9 cellular contexts compared by ENCODE assay signal in genomic region chr12:110270125-110270962, GRCh38. TPM values are rescaled to one million over a fixed set of nuclear protein-coding genes. Genes with fewer than 3 reads are reported as not detected.
DNase-seq lines count a peak whose midpoint lies in the region; ATAC-seq and TF ChIP-seq lines count a peak whose summit lies in the region.
"Had no signal": no experiment of that assay in that cellular context is flagged by ENCODE, and none has a peak within 500 bp of the region (broad histone marks: within the 10 kb centered on the region; RNA-seq: fewer than 3 reads in every experiment).

No MANE protein-coding gene starts in this region.

- CTCF ChIA-PET in SK-N-SH (lab: Yijun Ruan, JAX), result interaction anchor here (1.4 kb wide), 1 partner anchor 10 kb away, joined by 12 read pairs; the partner anchor contains the start of gene ATP2A2

- H3K4me2 ChIP-seq in SK-N-SH, result peak overlapping the region; percentile 82

- ATAC-seq in left cardiac atrium (peak; percentile 74 to 75), HG02623 (IDR thresholded peaks at IDR 0.05; ENCODE audit: unreplicated experiment) (no peak)

- no peak for TF ChIP-seq POLR2A in spleen (IDR thresholded peaks at IDR 0.05)

- H3K79me2 ChIP-seq in SK-N-SH (ENCODE audit: insufficient read depth), result no peaks in the 10 kb centered on the region

- H2AFZ ChIP-seq in SK-N-SH (ENCODE audit: low read depth), result peak overlapping the region; percentile 59

- 5% methylated on average over 5 of the region's 5 CpGs for WGBS in SK-N-SH (ENCODE audit: low lambda C conversion rate)
- 65 to 81% (median 70%) methylated on average over 5 of the region's 5 CpGs for WGBS in spleen, 5 donors

- H3K9me3 ChIP-seq in SK-N-SH, result no peaks in the 10 kb centered on the region
- H3K9me3 ChIP-seq in spleen, result no peaks in the 10 kb centered on the region

- H3K27me3 ChIP-seq in SK-N-SH (ENCODE audit: insufficient read depth) (no peaks in the 10 kb centered on the region), spleen (replicated peaks in 1 of 7) (no peaks in the 10 kb centered on the region)

- intact Hi-C loops in left cardiac atrium (cut with DNase I), result no loop called here
- intact Hi-C loops in spleen (cut with DNase I; ENCODE audit: low total_unique reads), result no loop called here

- no peaks in the 10 kb centered on the region for H3K36me3 ChIP-seq in SK-N-SH (replicated peaks in 1 of 2; ENCODE audit: control insufficient read depth in 1 of 2, insufficient read depth in 2 of 2, low read length in 1 of 2)
- no peaks in the 10 kb centered on the region for H3K36me3 ChIP-seq in spleen

- TF ChIP-seq RAD21 in SK-N-SH (IDR thresholded peaks at IDR 0.05; ENCODE audit: low read length), result 0 out of 2 replicates have a peak, but pooled peaks have one; percentile 6

- H3K9me2 ChIP-seq in SK-N-SH, result no peaks in the 10 kb centered on the region

- peaks cover 26 to 49% of the 10 kb centered on the region in 2 experiments for H3K4me1 ChIP-seq in SK-N-SH (ENCODE audit: control insufficient read depth in 1 of 2, insufficient read depth in 2 of 2, low read depth in 1 of 2, low read length in 1 of 2)
- H3K4me1 ChIP-seq in spleen, result peaks cover 0 to 21% (median 4%) of the 10 kb centered on the region in 6 donors

- H3F3A ChIP-seq in SK-N-SH (replicated peaks; ENCODE audit: insufficient read depth), result peaks cover 27% of the 10 kb centered on the region

- no peak for TF ChIP-seq EP300 in SK-N-SH (IDR thresholded peaks at IDR 0.05; ENCODE audit: borderline replicate concordance in 1 of 2, low read depth in 1 of 2, low read length in 1 of 2)

- peak overlapping the region; percentile 73 to 92 for H3K27ac ChIP-seq in SK-N-SH (ENCODE audit: low read depth in 2 of 2, low read length in 1 of 2)
- peak overlapping the region; percentile 22 for H3K27ac ChIP-seq in substantia nigra (ENCODE audit: low read depth, low read length, poor library complexity, severe bottlenecking)
- H3K27ac ChIP-seq in spleen, result no peak overlapping the region
- H3K27ac ChIP-seq: 22Rv1 had no signal

- POLR2A ChIA-PET in SK-N-SH (lab: Yijun Ruan, JAX), result interaction anchor here (0.5 to 1.9 kb wide), 4 partner anchors 10 to 107 kb away, joined by 3 to 18 read pairs (median 3); partner anchors contain the start of gene ATP2A2

- H3K4me3 ChIP-seq in SK-N-SH (ENCODE audit: low read depth in 2 of 2, low read length in 1 of 2) (no peak overlapping the region; a peak in 1 of 4 replicates), spleen (no peak overlapping the region)

- H4K20me1 ChIP-seq in SK-N-SH (ENCODE audit: insufficient read depth), result no peaks in the 10 kb centered on the region

- DNase-seq in DMS79 treated with DMSO at 0.1 percent for 48 hours (lab: John Stamatoyannopoulos, UW), result peak; percentile 61
- DNase-seq in DMS79 (lab: John Stamatoyannopoulos, UW), result no peak
- DNase-seq in SK-N-SH, result peak; percentile 64
- DNase-seq in left cardiac atrium, result peak; percentile 51
- peak in 5 of 49 donors; percentile 6 to 82 (median 20) for DNase-seq in substantia nigra (lab: John Stamatoyannopoulos, UW)
- no peak for DNase-seq in RKO (ENCODE audit: low spot score)
- no peak for DNase-seq in spleen

- H3K9ac ChIP-seq in SK-N-SH, result peak overlapping the region; percentile 63; the same call in 1 of the 2 replicates

- TF ChIP-seq CTCF in SK-N-SH (IDR thresholded peaks at IDR 0.05) (no peak), spleen (IDR thresholded peaks at IDR 0.05 in 8 of 11, conservative IDR thresholded peaks at IDR 0.05 in 3 of 11) (no peak)

TF ChIP-seq in SK-N-SH, 30 proteins besides CTCF, POLR2A, EP300 and RAD21 (continues in another document):
- TF ChIP-seq ELF1 (IDR thresholded peaks at IDR 0.05) (no peak), RXRA (IDR thresholded peaks at IDR 0.05; ENCODE audit: borderline replicate concordance, low read depth) (no peak), NFIC (IDR thresholded peaks at IDR 0.05; ENCODE audit: borderline replicate concordance) (peak; percentile 82), MXI1 (IDR thresholded peaks at IDR 0.05; ENCODE audit: low read depth, low read length) (no peak), FOXJ3 (CRISPR knock-in tag; IDR thresholded peaks at IDR 0.05) (no peak), MEF2A (IDR thresholded peaks at IDR 0.05; ENCODE audit: borderline replicate concordance, low read depth) (no peak), REST (IDR thresholded peaks at IDR 0.05; ENCODE audit: low read depth, low read length) (no peak), EZH2phosphoT487 (IDR thresholded peaks at IDR 0.05; ENCODE audit: borderline replicate concordance, low read depth) (no peak), CHD2 (IDR thresholded peaks at IDR 0.05; ENCODE audit: low read length, partially characterized antibody) (peak; percentile 4), FOXM1 (IDR thresholded peaks at IDR 0.05; ENCODE audit: low read depth) (no peak), IRF3 (IDR thresholded peaks at IDR 0.05; ENCODE audit: low read depth, low read length) (no peak), TCF12 (IDR thresholded peaks at IDR 0.05) (peak; percentile 65), RCOR1 (IDR thresholded peaks at IDR 0.05; ENCODE audit: low read length) (no peak; the same call in 1 of the 2 replicates), SIN3A (IDR thresholded peaks at IDR 0.05; ENCODE audit: borderline replicate concordance, low read depth, low read length) (no peak), TAF1 (IDR thresholded peaks at IDR 0.05; ENCODE audit: borderline replicate concordance, low read depth, low read length) (no peak)
- TF ChIP-seq, protein P1, sequence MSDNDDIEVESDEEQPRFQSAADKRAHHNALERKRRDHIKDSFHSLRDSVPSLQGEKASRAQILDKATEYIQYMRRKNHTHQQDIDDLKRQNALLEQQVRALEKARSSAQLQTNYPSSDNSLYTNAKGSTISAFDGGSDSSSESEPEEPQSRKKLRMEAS (IDR thresholded peaks at IDR 0.05; ENCODE audit: low read depth), result peak; percentile 30; the same call in 1 of the 2 replicates
- TF ChIP-seq, protein P2, sequence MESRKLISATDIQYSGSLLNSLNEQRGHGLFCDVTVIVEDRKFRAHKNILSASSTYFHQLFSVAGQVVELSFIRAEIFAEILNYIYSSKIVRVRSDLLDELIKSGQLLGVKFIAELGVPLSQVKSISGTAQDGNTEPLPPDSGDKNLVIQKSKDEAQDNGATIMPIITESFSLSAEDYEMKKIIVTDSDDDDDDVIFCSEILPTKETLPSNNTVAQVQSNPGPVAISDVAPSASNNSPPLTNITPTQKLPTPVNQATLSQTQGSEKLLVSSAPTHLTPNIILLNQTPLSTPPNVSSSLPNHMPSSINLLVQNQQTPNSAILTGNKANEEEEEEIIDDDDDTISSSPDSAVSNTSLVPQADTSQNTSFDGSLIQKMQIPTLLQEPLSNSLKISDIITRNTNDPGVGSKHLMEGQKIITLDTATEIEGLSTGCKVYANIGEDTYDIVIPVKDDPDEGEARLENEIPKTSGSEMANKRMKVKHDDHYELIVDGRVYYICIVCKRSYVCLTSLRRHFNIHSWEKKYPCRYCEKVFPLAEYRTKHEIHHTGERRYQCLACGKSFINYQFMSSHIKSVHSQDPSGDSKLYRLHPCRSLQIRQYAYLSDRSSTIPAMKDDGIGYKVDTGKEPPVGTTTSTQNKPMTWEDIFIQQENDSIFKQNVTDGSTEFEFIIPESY (IDR thresholded peaks at IDR 0.05; ENCODE audit: borderline replicate concordance, low read depth), result no peak

RNA-seq across cellular contexts. Expression of gene ATP2A2, which starts 10.7 kb away (rescaled TPM):
- polyA plus RNA-seq in SK-N-SH (2012; rRNA removed) (83.9 and 120 TPM in 2 replicates), spleen (10 to 100 TPM in 2 of 3 donors, 1 to 10 TPM in 1; 7.8 to 18.4 (median 12.3) TPM)
- 87.4 and 103 TPM in 2 replicates for polyA plus RNA-seq in SK-N-SH (2012; cell fraction: cytosol; rRNA removed)
- 150 and 219 TPM in 2 replicates for polyA plus RNA-seq in SK-N-SH (2012; cell fraction: nucleus; rRNA removed)
- total RNA-seq in left cardiac atrium (1,000 to 10,000 TPM; 2,696 to 3,455 TPM), spleen (100 to 1,000 TPM in 6 of 7 donors, 10 to 100 TPM in 1; 89.8 to 143 (median 118) TPM)

Comparison
In these comparisons a context has a peak if more than half of its experiments do, and no peak if none do; other contexts are left out.
1. DNase-seq: peak in DMS79 treated with DMSO at 0.1 percent for 48 hours (single experiment), SK-N-SH (single experiment) and left cardiac atrium (single experiment); none in DMS79 (single experiment), RKO (single experiment) and spleen (single experiment).
2. H3K27ac ChIP-seq: peak in SK-N-SH (2 of 2) and substantia nigra (single experiment); none in spleen (0 of 8).
3. RNA of gene ATP2A2, which starts 10.7 kb away (total RNA-seq): 2,696 to 3,455 TPM in left cardiac atrium; 89.8 to 143 TPM in spleen; every median in the first group is over 10 times any median in the second.